Comparison of ENCODE assay signal across 27 cellular contexts in genomic region chr2:133787207-133787606, GRCh38.
A peak's percentile ranks its signal among the peaks of the same experiment; 100 is the strongest.
DNase-seq lines count a peak whose midpoint lies in the region.
"Had no signal": no experiment of that assay in that cellular context is flagged by ENCODE, and none has a peak within 500 bp of the region (broad histone marks: within the 10 kb centered on the region; RNA-seq: fewer than 3 reads in every experiment).

No MANE protein-coding gene starts in this region.

- no peaks in the 10 kb centered on the region for H3K36me3 Mint-ChIP-seq in activated T-cell treated with anti-CD3 and anti-CD28 coated beads, Interleukin-2, amount 50 U/mL, for 24 hours (ENCODE audit: low read depth)
- H3K36me3 Mint-ChIP-seq: CD8-positive, alpha-beta T cell had no signal

- no peaks in the 10 kb centered on the region for H3K4me1 Mint-ChIP-seq in activated T-cell treated with anti-CD3 and anti-CD28 coated beads, Interleukin-2, amount 50 U/mL, for 24 hours (ENCODE audit: low read depth)
- H3K4me1 Mint-ChIP-seq: activated naive CD8-positive, alpha-beta T cell treated with anti-CD3 and anti-CD28 coated beads, Interleukin-2, amount 50 U/mL, for 24 hours; nephron progenitor cell; T-helper 17 cell had no signal

- H3K27me3 Mint-ChIP-seq in activated T-cell treated with anti-CD3 and anti-CD28 coated beads, Interleukin-2, amount 50 U/mL, for 24 hours, result peaks cover 3% of the 10 kb centered on the region

- H3K27ac Mint-ChIP-seq in activated T-cell treated with anti-CD3 and anti-CD28 coated beads, Interleukin-2, amount 50 U/mL, for 24 hours, result no peak overlapping the region
- H3K27ac Mint-ChIP-seq: activated naive CD8-positive, alpha-beta T cell treated with anti-CD3 and anti-CD28 coated beads, Interleukin-2, amount 50 U/mL, for 24 hours; CD8-positive, alpha-beta T cell; nephron progenitor cell; T-helper 17 cell had no signal

- DNase-seq in AG20443 (ENCODE audit: low spot score) (peak; percentile 47), LHCN-M2 (ENCODE audit: low read depth) (peak; percentile 62), dermis blood vessel endothelial cell (peak; percentile 10), kidney tubule cell (ENCODE audit: low spot score) (peak; percentile 79), anterior cingulate cortex (lab: John Stamatoyannopoulos, UW) (no peak)
- no peak for DNase-seq in stimulated activated CD4-positive, alpha-beta T cell treated with anti-CD3 and anti-CD28 coated beads, Interleukin-4, amount 100 ng/mL, for 1 hour
- DNase-seq in activated T-cell treated with anti-CD3 and anti-CD28 coated beads, Interleukin-2, amount 50 U/mL, for 24 hours, result no peak
- no peak for DNase-seq in effector CD8-positive, alpha-beta T cell (lab: John Stamatoyannopoulos, UW)
- DNase-seq: activated CD4-positive, alpha-beta T cell treated with anti-CD3 and anti-CD28 coated beads, Interleukin-2, amount 50 U/mL, for 1 hour; activated CD8-positive, alpha-beta memory T cell treated with anti-CD3 and anti-CD28 coated beads, Interleukin-2, amount 50 U/mL, for 4 hours; activated effector memory CD4-positive, alpha-beta T cell treated with Interleukin-2 at 50 U/mL for 16 hours; activated naive CD8-positive, alpha-beta T cell treated with anti-CD3 and anti-CD28 coated beads, Interleukin-2, amount 50 U/mL, for 24 hours; CD8-positive, alpha-beta T cell; DMS53; glutamatergic neuron; midbrain; MM.1S; NCI-H1436; NCI-H2171 treated with DMSO at 0.1 percent for 48 hours; NCI-H748 treated with DMSO at 0.1 percent for 48 hours; nephron progenitor cell; posterior cingulate gyrus; SIG-M5; stimulated activated CD4-positive, alpha-beta T cell treated with anti-CD3 and anti-CD28 coated beads, Interleukin-2, amount 100 ng/mL, for 24 hours; stimulated activated naive CD4-positive, alpha-beta T cell; T-helper 17 cell; thyroid gland had no signal

- peaks cover 4% of the 10 kb centered on the region for H3K9me3 Mint-ChIP-seq in activated T-cell treated with anti-CD3 and anti-CD28 coated beads, Interleukin-2, amount 50 U/mL, for 24 hours

- no peak overlapping the region for H3K4me3 Mint-ChIP-seq in activated T-cell treated with anti-CD3 and anti-CD28 coated beads, Interleukin-2, amount 50 U/mL, for 24 hours
- H3K4me3 Mint-ChIP-seq: activated naive CD8-positive, alpha-beta T cell treated with anti-CD3 and anti-CD28 coated beads, Interleukin-2, amount 50 U/mL, for 24 hours; CD8-positive, alpha-beta T cell; nephron progenitor cell; T-helper 17 cell had no signal

Comparison
In these comparisons a context has a peak if more than half of its experiments do, and no peak if none do; other contexts are left out.
1. DNase-seq: peak in AG20443 (single experiment), LHCN-M2 (single experiment), dermis blood vessel endothelial cell (single experiment) and kidney tubule cell (single experiment); none in stimulated activated CD4-positive, alpha-beta T cell treated with anti-CD3 and anti-CD28 coated beads, Interleukin-4, amount 100 ng/mL, for 1 hour (single experiment), activated T-cell treated with anti-CD3 and anti-CD28 coated beads, Interleukin-2, amount 50 U/mL, for 24 hours (single experiment), anterior cingulate cortex (0 of 58) and effector CD8-positive, alpha-beta T cell (single experiment).